26 cellular contexts compared by ENCODE assay signal in the genomic region with DNA sequence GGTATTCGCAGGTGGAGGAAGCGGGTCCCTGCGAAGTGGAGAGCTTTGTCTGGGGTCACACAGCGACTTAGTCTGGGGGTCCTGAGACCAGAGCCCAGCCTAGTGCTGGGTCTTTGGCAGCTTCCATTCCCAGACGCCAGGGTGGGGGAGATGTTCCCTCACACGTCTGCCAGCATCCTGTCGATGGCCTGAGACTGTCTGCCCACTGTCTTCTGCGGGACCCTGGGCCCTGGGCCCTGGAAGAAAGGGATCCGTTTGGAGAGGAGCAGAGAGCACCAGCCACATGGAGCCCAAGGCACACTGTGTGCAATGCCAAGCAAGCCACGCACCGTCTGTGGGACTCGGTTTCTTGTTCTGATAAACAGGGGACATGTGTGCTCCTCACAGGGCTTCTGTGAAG.
"Had no signal": no experiment of that assay in that cellular context is flagged by ENCODE, and none has a peak within 500 bp of the region (broad histone marks: within the 10 kb centered on the region; RNA-seq: fewer than 3 reads in every experiment).

No MANE protein-coding gene starts in this region.

- H3K4me2 ChIP-seq: smooth muscle cell had no signal

- H3K9me3 ChIP-seq: adrenal gland, body of pancreas, neutrophil had no signal

- DNase-seq: activated B cell treated with CpG ODN at 0.5 μM for 24 hours; activated CD4-positive, alpha-beta T cell treated with anti-CD3 and anti-CD28 coated beads for 36 hours; activated CD4-positive, alpha-beta T cell treated with anti-CD3 and anti-CD28 coated beads, Interleukin-2, amount 50 U/mL, for 4 hours; activated naive CD4-positive, alpha-beta T cell treated with anti-CD3 and anti-CD28 coated beads for 36 hours; activated naive CD8-positive, alpha-beta T cell treated with anti-CD3 and anti-CD28 coated beads for 36 hours; activated T-cell treated with anti-CD3 and anti-CD28 coated beads for 4 hours; activated T-cell treated with anti-CD3 and anti-CD28 coated beads, Interleukin-2, amount 50 U/mL, for 72 hours; aorta; body of pancreas; caudate nucleus; foreskin keratinocyte; heart right ventricle; left cardiac atrium; left ventricle myocardium superior; stimulated activated CD4-positive, alpha-beta T cell treated with anti-CD3 and anti-CD28 coated beads, Interleukin-1b, Interleukin-23, amount 100 ng/mL, for 48 hours; stimulated activated CD4-positive, alpha-beta T cell treated with anti-CD3 and anti-CD28 coated beads, Interleukin-4, amount 100 ng/mL, for 4 hours; stimulated activated naive CD8-positive, alpha-beta T cell treated with anti-CD3 and anti-CD28 coated beads, Interleukin-15, amount 100 ng/mL, for 72 hours; upper lobe of right lung had no signal

- ATAC-seq: activated CD4-positive, alpha-beta T cell treated with anti-CD3 and anti-CD28 coated beads for 36 hours; activated T-cell treated with anti-CD3 and anti-CD28 coated beads, Interleukin-2, amount 50 U/mL, for 72 hours; body of pancreas; foreskin keratinocyte; left cardiac atrium; left ventricle myocardium superior; psoas muscle; stimulated activated memory B cell treated with anti-CD40 and anti-IgM and Interleukin-4, amounts not matched to agents 10 μg/mL and 1 μg/mL and 100 μg/mL, for 72 hours; stimulated activated naive CD8-positive, alpha-beta T cell treated with anti-CD3 and anti-CD28 coated beads, Interleukin-15, amount 100 ng/mL, for 72 hours had no signal

- H3K27ac ChIP-seq: adrenal gland, body of pancreas, esophagus muscularis mucosa, foreskin keratinocyte, heart right ventricle, neutrophil, ovary, psoas muscle, tibial artery, upper lobe of right lung had no signal

- H3K27me3 ChIP-seq: adrenal gland, body of pancreas, foreskin keratinocyte, neutrophil, ovary, upper lobe of right lung had no signal

- H3K36me3 ChIP-seq: adrenal gland, esophagus muscularis mucosa, heart right ventricle, neutrophil, ovary, tibial artery, upper lobe of right lung had no signal

- H3K4me3 ChIP-seq: adrenal gland, body of pancreas, esophagus muscularis mucosa, heart right ventricle, ovary, psoas muscle, smooth muscle cell, tibial artery, upper lobe of right lung had no signal

- H3K4me1 ChIP-seq: adrenal gland, body of pancreas, esophagus muscularis mucosa, foreskin keratinocyte, heart right ventricle, psoas muscle, tibial artery, upper lobe of right lung had no signal
